ENCODE assay signal across 1 cellular context in the genomic region with DNA sequence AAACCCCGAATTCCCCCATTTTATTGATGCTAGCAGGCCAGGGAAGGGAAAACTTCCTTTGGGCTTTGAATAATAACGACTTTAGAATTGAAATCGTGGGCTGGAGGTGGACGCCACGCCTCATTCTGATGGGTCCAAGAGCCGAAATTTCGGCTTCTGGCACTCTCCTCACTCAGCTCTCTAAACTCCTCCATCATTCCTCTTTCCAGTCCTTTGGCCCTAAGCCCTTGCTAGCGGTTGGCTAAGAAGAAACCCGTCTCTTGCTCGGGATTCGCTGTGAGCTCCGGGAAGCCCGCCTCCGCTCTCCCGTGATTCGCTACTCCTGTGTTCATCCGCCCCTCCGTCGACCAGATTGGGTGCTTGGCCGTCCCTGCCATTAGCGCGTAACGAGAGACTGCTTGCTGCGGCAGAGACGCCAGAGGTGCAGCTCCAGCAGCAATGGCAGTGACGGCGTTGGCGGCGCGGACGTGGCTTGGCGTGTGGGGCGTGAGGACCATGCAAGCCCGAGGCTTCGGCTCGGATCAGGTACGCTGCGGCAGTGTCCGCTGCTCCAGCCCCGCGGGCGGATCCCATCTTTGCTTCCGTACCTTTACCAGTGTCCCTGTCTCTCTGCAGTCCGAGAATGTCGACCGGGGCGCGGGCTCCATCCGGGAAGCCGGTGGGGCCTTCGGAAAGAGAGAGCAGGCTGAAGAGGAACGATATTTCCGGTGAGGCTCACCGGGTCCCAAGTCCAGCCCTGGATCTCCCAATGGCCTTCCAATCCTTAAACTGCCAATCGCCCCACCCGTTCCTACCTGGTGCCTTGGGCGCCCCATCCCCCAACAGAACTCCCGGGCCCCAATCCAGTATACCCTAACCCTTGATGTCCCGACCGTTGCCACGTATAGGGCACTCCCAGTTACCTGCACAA.
TF ChIP-seq lines count a peak whose summit lies in the region.

A gene (plus strand): TSS at position 379 of the 910 bp plus-strand sequence. CDS start 60 bp downstream, at position 439.

TF ChIP-seq in K562, 482 proteins besides CTCF, POLR2A, EP300 and RAD21 (continued from another document and continues in another):
- TF ChIP-seq, protein P1, sequence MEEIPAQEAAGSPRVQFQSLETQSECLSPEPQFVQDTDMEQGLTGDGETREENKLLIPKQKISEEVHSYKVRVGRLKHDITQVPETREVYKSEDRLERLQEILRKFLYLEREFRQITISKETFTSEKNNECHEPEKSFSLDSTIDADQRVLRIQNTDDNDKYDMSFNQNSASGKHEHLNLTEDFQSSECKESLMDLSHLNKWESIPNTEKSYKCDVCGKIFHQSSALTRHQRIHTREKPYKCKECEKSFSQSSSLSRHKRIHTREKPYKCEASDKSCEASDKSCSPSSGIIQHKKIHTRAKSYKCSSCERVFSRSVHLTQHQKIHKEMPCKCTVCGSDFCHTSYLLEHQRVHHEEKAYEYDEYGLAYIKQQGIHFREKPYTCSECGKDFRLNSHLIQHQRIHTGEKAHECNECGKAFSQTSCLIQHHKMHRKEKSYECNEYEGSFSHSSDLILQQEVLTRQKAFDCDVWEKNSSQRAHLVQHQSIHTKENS (CRISPR knock-in tag; IDR thresholded peaks at IDR 0.05): no peak
- TF ChIP-seq ARNT (IDR thresholded peaks at IDR 0.05): peak in 1 of 2 experiments; percentile 68; a peak in 1 of 4 replicates
- no peak for TF ChIP-seq TCFL5 (CRISPR knock-in tag; conservative IDR thresholded peaks at IDR 0.05)
- no peak for TF ChIP-seq LEF1 (IDR thresholded peaks at IDR 0.05)
- TF ChIP-seq, protein P2, sequence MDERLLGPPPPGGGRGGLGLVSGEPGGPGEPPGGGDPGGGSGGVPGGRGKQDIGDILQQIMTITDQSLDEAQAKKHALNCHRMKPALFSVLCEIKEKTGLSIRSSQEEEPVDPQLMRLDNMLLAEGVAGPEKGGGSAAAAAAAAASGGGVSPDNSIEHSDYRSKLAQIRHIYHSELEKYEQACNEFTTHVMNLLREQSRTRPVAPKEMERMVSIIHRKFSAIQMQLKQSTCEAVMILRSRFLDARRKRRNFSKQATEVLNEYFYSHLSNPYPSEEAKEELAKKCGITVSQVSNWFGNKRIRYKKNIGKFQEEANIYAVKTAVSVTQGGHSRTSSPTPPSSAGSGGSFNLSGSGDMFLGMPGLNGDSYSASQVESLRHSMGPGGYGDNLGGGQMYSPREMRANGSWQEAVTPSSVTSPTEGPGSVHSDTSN (CRISPR knock-in tag; IDR thresholded peaks at IDR 0.05; ENCODE audit: low read depth): no peak
- TF ChIP-seq, protein P2 (tag; conservative IDR thresholded peaks at IDR 0.05; ENCODE audit: low read depth): peak; percentile 66
- TF ChIP-seq, protein P3, sequence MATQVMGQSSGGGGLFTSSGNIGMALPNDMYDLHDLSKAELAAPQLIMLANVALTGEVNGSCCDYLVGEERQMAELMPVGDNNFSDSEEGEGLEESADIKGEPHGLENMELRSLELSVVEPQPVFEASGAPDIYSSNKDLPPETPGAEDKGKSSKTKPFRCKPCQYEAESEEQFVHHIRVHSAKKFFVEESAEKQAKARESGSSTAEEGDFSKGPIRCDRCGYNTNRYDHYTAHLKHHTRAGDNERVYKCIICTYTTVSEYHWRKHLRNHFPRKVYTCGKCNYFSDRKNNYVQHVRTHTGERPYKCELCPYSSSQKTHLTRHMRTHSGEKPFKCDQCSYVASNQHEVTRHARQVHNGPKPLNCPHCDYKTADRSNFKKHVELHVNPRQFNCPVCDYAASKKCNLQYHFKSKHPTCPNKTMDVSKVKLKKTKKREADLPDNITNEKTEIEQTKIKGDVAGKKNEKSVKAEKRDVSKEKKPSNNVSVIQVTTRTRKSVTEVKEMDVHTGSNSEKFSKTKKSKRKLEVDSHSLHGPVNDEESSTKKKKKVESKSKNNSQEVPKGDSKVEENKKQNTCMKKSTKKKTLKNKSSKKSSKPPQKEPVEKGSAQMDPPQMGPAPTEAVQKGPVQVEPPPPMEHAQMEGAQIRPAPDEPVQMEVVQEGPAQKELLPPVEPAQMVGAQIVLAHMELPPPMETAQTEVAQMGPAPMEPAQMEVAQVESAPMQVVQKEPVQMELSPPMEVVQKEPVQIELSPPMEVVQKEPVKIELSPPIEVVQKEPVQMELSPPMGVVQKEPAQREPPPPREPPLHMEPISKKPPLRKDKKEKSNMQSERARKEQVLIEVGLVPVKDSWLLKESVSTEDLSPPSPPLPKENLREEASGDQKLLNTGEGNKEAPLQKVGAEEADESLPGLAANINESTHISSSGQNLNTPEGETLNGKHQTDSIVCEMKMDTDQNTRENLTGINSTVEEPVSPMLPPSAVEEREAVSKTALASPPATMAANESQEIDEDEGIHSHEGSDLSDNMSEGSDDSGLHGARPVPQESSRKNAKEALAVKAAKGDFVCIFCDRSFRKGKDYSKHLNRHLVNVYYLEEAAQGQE (CRISPR knock-in tag; IDR thresholded peaks at IDR 0.05; ENCODE audit: low read depth): no peak; the same call in 1 of the 2 replicates
- TF ChIP-seq, protein P4, sequence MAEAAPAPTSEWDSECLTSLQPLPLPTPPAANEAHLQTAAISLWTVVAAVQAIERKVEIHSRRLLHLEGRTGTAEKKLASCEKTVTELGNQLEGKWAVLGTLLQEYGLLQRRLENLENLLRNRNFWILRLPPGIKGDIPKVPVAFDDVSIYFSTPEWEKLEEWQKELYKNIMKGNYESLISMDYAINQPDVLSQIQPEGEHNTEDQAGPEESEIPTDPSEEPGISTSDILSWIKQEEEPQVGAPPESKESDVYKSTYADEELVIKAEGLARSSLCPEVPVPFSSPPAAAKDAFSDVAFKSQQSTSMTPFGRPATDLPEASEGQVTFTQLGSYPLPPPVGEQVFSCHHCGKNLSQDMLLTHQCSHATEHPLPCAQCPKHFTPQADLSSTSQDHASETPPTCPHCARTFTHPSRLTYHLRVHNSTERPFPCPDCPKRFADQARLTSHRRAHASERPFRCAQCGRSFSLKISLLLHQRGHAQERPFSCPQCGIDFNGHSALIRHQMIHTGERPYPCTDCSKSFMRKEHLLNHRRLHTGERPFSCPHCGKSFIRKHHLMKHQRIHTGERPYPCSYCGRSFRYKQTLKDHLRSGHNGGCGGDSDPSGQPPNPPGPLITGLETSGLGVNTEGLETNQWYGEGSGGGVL (CRISPR knock-in tag; IDR thresholded peaks at IDR 0.05): no peak
- no peak for TF ChIP-seq RAD51 (IDR thresholded peaks at IDR 0.05; ENCODE audit: borderline replicate concordance, low read depth)
- no peak for TF ChIP-seq ZNF444 (CRISPR knock-in tag; IDR thresholded peaks at IDR 0.05)
- TF ChIP-seq PCBP2 (IDR thresholded peaks at IDR 0.05; ENCODE audit: low read depth, low read length, poor library complexity, severe bottlenecking): no peak
- no peak for TF ChIP-seq ZNF507 (tag; conservative IDR thresholded peaks at IDR 0.05)
- TF ChIP-seq, protein P5, sequence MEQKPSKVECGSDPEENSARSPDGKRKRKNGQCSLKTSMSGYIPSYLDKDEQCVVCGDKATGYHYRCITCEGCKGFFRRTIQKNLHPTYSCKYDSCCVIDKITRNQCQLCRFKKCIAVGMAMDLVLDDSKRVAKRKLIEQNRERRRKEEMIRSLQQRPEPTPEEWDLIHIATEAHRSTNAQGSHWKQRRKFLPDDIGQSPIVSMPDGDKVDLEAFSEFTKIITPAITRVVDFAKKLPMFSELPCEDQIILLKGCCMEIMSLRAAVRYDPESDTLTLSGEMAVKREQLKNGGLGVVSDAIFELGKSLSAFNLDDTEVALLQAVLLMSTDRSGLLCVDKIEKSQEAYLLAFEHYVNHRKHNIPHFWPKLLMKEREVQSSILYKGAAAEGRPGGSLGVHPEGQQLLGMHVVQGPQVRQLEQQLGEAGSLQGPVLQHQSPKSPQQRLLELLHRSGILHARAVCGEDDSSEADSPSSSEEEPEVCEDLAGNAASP (IDR thresholded peaks at IDR 0.05): no peak
- TF ChIP-seq NELFE (IDR thresholded peaks at IDR 0.05; ENCODE audit: insufficient read depth, insufficient read length): no peak
- peak; percentile 68 for TF ChIP-seq MYC (IDR thresholded peaks at IDR 0.05; ENCODE audit: low read depth, low read length)
- peak; percentile 14; the same call in 1 of the 2 replicates for TF ChIP-seq MYC (CRISPR knock-in tag; IDR thresholded peaks at IDR 0.05; ENCODE audit: borderline replicate concordance, low read depth)
- TF ChIP-seq RBFOX2 (IDR thresholded peaks at IDR 0.05; ENCODE audit: low read depth, low read length): peak; percentile 99
- TF ChIP-seq, protein P6, sequence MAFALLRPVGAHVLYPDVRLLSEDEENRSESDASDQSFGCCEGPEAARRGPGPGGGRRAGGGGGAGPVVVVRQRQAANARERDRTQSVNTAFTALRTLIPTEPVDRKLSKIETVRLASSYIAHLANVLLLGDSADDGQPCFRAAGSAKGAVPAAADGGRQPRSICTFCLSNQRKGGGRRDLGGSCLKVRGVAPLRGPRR (CRISPR knock-in tag; IDR thresholded peaks at IDR 0.05): no peak
- TF ChIP-seq HMGN3 (IDR thresholded peaks at IDR 0.05; ENCODE audit: borderline replicate concordance, extremely low read depth, insufficient read length, low read depth, low read length): peak; percentile 61
- TF ChIP-seq, protein P7, sequence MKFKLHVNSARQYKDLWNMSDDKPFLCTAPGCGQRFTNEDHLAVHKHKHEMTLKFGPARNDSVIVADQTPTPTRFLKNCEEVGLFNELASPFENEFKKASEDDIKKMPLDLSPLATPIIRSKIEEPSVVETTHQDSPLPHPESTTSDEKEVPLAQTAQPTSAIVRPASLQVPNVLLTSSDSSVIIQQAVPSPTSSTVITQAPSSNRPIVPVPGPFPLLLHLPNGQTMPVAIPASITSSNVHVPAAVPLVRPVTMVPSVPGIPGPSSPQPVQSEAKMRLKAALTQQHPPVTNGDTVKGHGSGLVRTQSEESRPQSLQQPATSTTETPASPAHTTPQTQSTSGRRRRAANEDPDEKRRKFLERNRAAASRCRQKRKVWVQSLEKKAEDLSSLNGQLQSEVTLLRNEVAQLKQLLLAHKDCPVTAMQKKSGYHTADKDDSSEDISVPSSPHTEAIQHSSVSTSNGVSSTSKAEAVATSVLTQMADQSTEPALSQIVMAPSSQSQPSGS (CRISPR knock-in tag; IDR thresholded peaks at IDR 0.05): no peak
- TF ChIP-seq TRIM28 (IDR thresholded peaks at IDR 0.05): 0 out of 2 replicates have a peak, but pooled peaks have one; percentile 22
- peak; percentile 50 for TF ChIP-seq HCFC1 (IDR thresholded peaks at IDR 0.05; ENCODE audit: low read depth, low read length)
- TF ChIP-seq ZNF146 (CRISPR knock-in tag; IDR thresholded peaks at IDR 0.05; ENCODE audit: unreplicated experiment): no peak
- no peak for TF ChIP-seq HDAC8 (tag; IDR thresholded peaks at IDR 0.05)
- TF ChIP-seq, protein P8, sequence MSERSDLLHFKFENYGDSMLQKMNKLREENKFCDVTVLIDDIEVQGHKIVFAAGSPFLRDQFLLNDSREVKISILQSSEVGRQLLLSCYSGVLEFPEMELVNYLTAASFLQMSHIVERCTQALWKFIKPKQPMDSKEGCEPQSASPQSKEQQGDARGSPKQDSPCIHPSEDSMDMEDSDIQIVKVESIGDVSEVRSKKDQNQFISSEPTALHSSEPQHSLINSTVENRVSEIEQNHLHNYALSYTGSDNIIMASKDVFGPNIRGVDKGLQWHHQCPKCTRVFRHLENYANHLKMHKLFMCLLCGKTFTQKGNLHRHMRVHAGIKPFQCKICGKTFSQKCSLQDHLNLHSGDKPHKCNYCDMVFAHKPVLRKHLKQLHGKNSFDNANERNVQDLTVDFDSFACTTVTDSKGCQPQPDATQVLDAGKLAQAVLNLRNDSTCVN (CRISPR knock-in tag; IDR thresholded peaks at IDR 0.05): no peak
- no peak for TF ChIP-seq MCM2 (IDR thresholded peaks at IDR 0.05; ENCODE audit: low read depth)
- TF ChIP-seq, protein P9, sequence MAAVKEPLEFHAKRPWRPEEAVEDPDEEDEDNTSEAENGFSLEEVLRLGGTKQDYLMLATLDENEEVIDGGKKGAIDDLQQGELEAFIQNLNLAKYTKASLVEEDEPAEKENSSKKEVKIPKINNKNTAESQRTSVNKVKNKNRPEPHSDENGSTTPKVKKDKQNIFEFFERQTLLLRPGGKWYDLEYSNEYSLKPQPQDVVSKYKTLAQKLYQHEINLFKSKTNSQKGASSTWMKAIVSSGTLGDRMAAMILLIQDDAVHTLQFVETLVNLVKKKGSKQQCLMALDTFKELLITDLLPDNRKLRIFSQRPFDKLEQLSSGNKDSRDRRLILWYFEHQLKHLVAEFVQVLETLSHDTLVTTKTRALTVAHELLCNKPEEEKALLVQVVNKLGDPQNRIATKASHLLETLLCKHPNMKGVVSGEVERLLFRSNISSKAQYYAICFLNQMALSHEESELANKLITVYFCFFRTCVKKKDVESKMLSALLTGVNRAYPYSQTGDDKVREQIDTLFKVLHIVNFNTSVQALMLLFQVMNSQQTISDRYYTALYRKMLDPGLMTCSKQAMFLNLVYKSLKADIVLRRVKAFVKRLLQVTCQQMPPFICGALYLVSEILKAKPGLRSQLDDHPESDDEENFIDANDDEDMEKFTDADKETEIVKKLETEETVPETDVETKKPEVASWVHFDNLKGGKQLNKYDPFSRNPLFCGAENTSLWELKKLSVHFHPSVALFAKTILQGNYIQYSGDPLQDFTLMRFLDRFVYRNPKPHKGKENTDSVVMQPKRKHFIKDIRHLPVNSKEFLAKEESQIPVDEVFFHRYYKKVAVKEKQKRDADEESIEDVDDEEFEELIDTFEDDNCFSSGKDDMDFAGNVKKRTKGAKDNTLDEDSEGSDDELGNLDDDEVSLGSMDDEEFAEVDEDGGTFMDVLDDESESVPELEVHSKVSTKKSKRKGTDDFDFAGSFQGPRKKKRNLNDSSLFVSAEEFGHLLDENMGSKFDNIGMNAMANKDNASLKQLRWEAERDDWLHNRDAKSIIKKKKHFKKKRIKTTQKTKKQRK (IDR thresholded peaks at IDR 0.05; ENCODE audit: borderline replicate concordance, low read depth, low read length): peak; percentile 89
- TF ChIP-seq, protein P10, sequence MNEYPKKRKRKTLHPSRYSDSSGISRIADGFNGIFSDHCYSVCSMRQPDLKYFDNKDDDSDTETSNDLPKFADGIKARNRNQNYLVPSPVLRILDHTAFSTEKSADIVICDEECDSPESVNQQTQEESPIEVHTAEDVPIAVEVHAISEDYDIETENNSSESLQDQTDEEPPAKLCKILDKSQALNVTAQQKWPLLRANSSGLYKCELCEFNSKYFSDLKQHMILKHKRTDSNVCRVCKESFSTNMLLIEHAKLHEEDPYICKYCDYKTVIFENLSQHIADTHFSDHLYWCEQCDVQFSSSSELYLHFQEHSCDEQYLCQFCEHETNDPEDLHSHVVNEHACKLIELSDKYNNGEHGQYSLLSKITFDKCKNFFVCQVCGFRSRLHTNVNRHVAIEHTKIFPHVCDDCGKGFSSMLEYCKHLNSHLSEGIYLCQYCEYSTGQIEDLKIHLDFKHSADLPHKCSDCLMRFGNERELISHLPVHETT (CRISPR knock-in tag; conservative IDR thresholded peaks at IDR 0.05 in 1 of 2, IDR thresholded peaks at IDR 0.05 in 1 of 2): no peak
- 0 out of 2 replicates have a peak, but pooled peaks have one; percentile 17 for TF ChIP-seq ZBTB7A (IDR thresholded peaks at IDR 0.05; ENCODE audit: borderline replicate concordance, control insufficient read depth, low read depth, low read length)
- TF ChIP-seq CBFB (CRISPR knock-in tag; IDR thresholded peaks at IDR 0.05): no peak
- TF ChIP-seq MEF2D (tag; conservative IDR thresholded peaks at IDR 0.05; ENCODE audit: low read depth): no peak
- no peak for TF ChIP-seq KLF1 (tag; IDR thresholded peaks at IDR 0.05)
- no peak for TF ChIP-seq TOE1 (IDR thresholded peaks at IDR 0.05; ENCODE audit: borderline replicate concordance)
- TF ChIP-seq TOE1 (CRISPR knock-in tag; IDR thresholded peaks at IDR 0.05; ENCODE audit: borderline replicate concordance, low read depth): peak; percentile 89; the same call in 1 of the 2 replicates
- TF ChIP-seq ZNF696 (CRISPR knock-in tag; conservative IDR thresholded peaks at IDR 0.05): no peak
